Comparison of ENCODE assay signal across 1 cellular context in the genomic region with DNA sequence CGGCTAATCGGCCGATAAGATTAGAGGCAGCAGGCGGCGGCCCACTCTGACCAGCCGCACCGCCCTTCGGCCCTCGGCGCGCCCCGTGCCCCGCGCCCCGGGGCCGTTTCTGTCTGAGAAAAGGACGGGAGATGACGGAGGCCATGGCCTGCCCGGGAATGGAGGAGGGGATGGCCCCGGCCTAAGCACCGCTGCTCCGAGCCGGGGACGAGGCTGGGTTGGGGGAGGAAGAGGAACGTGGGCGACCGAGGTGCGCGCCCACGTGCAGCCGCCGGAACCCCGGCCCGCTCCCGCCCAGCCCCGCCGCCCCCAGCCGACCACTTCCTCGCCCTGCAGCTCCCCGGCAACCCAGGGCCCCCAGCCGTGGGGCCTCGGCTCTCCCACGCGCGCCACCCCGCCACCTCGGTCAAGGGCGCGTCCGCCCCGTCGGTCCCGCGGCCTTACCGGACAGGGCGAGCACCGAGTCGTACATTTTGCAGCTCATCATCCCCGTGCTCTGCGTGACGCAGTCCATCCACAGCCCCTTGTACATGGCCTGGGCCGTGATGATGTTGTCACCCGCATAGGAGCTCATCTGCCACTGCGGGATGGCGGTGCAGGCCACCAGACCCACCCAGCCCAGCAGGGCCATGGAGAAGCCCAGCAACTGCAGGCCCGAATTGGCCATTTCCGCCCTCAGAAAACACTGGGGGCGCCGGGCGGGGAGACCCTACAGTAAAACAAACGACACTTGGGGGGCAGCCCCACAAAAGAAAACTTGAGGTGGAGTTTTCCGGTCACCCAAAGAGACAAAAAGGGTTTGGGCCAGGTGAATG.
A peak's percentile ranks its signal among the peaks of the same experiment; 100 is the strongest.
TF ChIP-seq lines count a peak whose summit lies in the region.

No MANE protein-coding gene starts in this region.

TF ChIP-seq in H1, 55 proteins besides CTCF, POLR2A, EP300 and RAD21:
- no peak for TF ChIP-seq JUND (IDR thresholded peaks at IDR 0.05; ENCODE audit: low read length)
- peak; percentile 10; the same call in 1 of the 2 replicates for TF ChIP-seq RBBP5 (IDR thresholded peaks at IDR 0.05; ENCODE audit: borderline replicate concordance, low read depth, low read length)
- TF ChIP-seq JUN (IDR thresholded peaks at IDR 0.05; ENCODE audit: low read depth, low read length), result no peak
- TF ChIP-seq CHD2 (IDR thresholded peaks at IDR 0.05; ENCODE audit: low read length), result no peak; the same call in 1 of the 2 replicates
- TF ChIP-seq GABPA (IDR thresholded peaks at IDR 0.05; ENCODE audit: borderline replicate concordance, insufficient read depth, low read length), result no peak
- TF ChIP-seq, protein P1, sequence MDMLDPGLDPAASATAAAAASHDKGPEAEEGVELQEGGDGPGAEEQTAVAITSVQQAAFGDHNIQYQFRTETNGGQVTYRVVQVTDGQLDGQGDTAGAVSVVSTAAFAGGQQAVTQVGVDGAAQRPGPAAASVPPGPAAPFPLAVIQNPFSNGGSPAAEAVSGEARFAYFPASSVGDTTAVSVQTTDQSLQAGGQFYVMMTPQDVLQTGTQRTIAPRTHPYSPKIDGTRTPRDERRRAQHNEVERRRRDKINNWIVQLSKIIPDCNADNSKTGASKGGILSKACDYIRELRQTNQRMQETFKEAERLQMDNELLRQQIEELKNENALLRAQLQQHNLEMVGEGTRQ (IDR thresholded peaks at IDR 0.05; ENCODE audit: low read length), result no peak
- no peak for TF ChIP-seq KDM1A (IDR thresholded peaks at IDR 0.05; ENCODE audit: borderline replicate concordance, low read length)
- 0 out of 4 replicates have a peak, but pooled peaks of 1 of the 2 experiments have one; percentile 32 for TF ChIP-seq HDAC2 (IDR thresholded peaks at IDR 0.05; ENCODE audit: borderline replicate concordance in 1 of 2, low read depth in 2 of 2, low read length in 2 of 2)
- TF ChIP-seq SAP30 (IDR thresholded peaks at IDR 0.05; ENCODE audit: insufficient read depth, insufficient replicate concordance, low read length), result peak; percentile 68
- TF ChIP-seq, protein P2, sequence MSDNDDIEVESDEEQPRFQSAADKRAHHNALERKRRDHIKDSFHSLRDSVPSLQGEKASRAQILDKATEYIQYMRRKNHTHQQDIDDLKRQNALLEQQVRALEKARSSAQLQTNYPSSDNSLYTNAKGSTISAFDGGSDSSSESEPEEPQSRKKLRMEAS (IDR thresholded peaks at IDR 0.05), result peak; percentile 21
- TF ChIP-seq ZNF274 (IDR thresholded peaks at IDR 0.05; ENCODE audit: borderline replicate concordance, extremely low read depth, low read length), result no peak
- peak; percentile 99 for TF ChIP-seq POLR2AphosphoS5 (IDR thresholded peaks at IDR 0.05; ENCODE audit: low read depth, low read length)
- TF ChIP-seq BCL11A (IDR thresholded peaks at IDR 0.05; ENCODE audit: low read depth in 2 of 2, low read length in 2 of 2), result no peak
- TF ChIP-seq, protein P3, sequence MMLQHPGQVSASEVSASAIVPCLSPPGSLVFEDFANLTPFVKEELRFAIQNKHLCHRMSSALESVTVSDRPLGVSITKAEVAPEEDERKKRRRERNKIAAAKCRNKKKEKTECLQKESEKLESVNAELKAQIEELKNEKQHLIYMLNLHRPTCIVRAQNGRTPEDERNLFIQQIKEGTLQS (IDR thresholded peaks at IDR 0.05; ENCODE audit: insufficient read depth, low read depth, low read length), result no peak
- no peak for TF ChIP-seq RXRA (IDR thresholded peaks at IDR 0.05; ENCODE audit: insufficient read depth, low read depth, low read length)
- TF ChIP-seq TAF7 (optimal IDR thresholded peaks at IDR 0.05; ENCODE audit: borderline replicate concordance, low read depth, low read length), result peak; percentile 70
TF ChIP-seq in H1: peak in this region for 6.
